Comparison of ENCODE assay signal across 1 cellular context in genomic region chr6:158853072-158853871, GRCh38.
TF ChIP-seq lines count a peak whose summit lies in the region.

No MANE protein-coding gene starts in this region.

TF ChIP-seq in HepG2, 621 proteins besides CTCF, POLR2A, EP300 and RAD21 (continued from another document and continues in another):
- peak; percentile 39 for TF ChIP-seq ZNF687 (CRISPR knock-in tag; IDR thresholded peaks at IDR 0.05)
- peak; percentile 55; the same call in 1 of the 2 replicates for TF ChIP-seq ZGPAT (CRISPR knock-in tag; IDR thresholded peaks at IDR 0.05)
- TF ChIP-seq BCL6 (CRISPR knock-in tag; IDR thresholded peaks at IDR 0.05): peak; percentile 48
- peak; percentile 70 for TF ChIP-seq HOMEZ (CRISPR knock-in tag; IDR thresholded peaks at IDR 0.05; ENCODE audit: low read depth)
- TF ChIP-seq ZNF556 (CRISPR knock-in tag; IDR thresholded peaks at IDR 0.05; ENCODE audit: borderline replicate concordance): no peak
- TF ChIP-seq ZHX1 (CRISPR knock-in tag; IDR thresholded peaks at IDR 0.05; ENCODE audit: low read depth): no peak
- TF ChIP-seq RNF2 (conservative IDR thresholded peaks at IDR 0.05; ENCODE audit: low read depth): no peak
- no peak for TF ChIP-seq NFYB (CRISPR knock-in tag; IDR thresholded peaks at IDR 0.05)
- TF ChIP-seq, protein P1, sequence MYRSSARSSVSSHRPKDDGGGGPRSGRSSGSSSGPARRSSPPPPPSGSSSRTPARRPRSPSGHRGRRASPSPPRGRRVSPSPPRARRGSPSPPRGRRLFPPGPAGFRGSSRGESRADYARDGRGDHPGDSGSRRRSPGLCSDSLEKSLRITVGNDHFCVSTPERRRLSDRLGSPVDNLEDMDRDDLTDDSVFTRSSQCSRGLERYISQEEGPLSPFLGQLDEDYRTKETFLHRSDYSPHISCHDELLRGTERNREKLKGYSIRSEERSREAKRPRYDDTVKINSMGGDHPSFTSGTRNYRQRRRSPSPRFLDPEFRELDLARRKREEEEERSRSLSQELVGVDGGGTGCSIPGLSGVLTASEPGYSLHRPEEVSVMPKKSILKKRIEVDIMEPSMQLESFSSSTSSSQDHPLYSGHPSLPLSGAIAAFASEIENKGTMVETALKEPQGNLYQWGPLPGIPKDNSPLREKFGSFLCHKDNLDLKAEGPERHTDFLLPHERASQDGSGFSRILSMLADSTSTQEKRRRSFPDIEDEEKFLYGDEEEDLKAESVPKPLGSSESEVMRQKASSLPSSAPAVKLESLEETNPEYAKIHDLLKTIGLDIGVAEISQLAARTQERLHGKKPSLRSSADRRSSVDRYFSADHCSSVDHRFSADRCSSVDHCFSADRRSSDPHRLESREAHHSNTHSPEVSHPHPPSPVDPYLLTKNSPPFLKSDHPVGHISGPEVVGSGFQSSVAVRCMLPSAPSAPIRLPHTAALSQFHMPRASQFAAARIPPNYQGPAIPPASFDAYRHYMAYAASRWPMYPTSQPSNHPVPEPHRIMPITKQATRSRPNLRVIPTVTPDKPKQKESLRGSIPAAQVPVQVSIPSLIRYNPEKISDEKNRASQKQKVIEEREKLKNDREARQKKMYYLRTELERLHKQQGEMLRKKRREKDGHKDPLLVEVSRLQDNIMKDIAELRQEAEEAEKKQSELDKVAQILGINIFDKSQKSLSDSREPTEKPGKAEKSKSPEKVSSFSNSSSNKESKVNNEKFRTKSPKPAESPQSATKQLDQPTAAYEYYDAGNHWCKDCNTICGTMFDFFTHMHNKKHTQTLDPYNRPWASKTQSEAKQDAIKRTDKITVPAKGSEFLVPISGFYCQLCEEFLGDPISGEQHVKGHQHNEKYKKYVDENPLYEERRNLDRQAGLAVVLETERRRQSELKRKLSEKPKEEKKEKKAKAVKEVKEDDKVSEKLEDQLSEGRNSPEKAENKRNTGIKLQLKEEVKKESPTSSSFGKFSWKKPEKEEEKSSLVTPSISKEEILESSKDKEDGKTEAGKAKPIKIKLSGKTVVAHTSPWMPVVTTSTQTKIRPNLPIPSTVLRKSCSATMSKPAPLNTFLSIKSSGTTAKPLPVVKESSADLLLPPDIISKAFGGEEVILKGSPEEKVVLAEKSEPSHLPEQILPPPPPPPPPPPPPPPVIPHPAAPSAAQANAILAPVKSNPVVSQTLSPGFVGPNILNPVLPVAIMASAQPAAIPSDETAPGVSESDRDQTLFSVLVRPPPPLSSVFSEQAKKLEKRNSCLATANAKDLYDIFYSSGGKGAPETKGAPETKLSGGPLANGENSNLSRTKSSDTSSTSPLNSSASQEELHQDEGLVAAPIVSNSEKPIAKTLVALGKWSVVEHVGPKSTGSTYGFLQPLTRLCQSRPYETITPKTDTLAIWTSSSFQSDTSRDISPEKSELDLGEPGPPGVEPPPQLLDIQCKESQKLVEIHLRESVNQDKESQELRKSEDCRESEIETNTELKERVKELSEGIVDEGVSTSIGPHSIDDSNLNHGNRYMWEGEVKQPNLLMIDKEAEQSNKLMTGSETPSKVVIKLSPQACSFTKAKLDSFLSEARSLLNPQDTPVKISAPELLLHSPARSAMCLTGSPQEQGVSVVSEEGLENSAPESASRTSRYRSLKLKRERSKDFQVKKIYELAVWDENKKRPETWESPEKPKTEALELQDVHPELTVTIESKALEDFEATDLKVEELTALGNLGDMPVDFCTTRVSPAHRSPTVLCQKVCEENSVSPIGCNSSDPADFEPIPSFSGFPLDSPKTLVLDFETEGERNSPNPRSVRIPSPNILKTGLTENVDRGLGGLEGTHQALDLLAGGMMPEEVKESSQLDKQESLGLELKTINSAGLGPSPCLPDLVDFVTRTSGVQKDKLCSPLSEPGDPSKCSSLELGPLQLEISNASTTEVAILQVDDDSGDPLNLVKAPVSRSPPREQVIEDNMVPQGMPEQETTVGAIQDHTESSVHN (CRISPR knock-in tag; IDR thresholded peaks at IDR 0.05): no peak
- peak; percentile 96 for TF ChIP-seq ZNF282 (IDR thresholded peaks at IDR 0.05; ENCODE audit: partially characterized antibody)
- peak; percentile 63; the same call in 1 of the 2 replicates for TF ChIP-seq TCF7 (IDR thresholded peaks at IDR 0.05; ENCODE audit: low read depth)
- TF ChIP-seq ZNF460 (CRISPR knock-in tag; IDR thresholded peaks at IDR 0.05; ENCODE audit: borderline replicate concordance): no peak
- no peak for TF ChIP-seq PBX3 (CRISPR knock-in tag; IDR thresholded peaks at IDR 0.05; ENCODE audit: borderline replicate concordance)
- TF ChIP-seq ZNF746 (CRISPR knock-in tag; IDR thresholded peaks at IDR 0.05): no peak
- TF ChIP-seq ZNF574 (CRISPR knock-in tag; IDR thresholded peaks at IDR 0.05): peak; percentile 38; the same call in 1 of the 2 replicates
- TF ChIP-seq ZNF615 (CRISPR knock-in tag; IDR thresholded peaks at IDR 0.05; ENCODE audit: borderline replicate concordance): no peak
- TF ChIP-seq SAFB2 (CRISPR knock-in tag; IDR thresholded peaks at IDR 0.05; ENCODE audit: borderline replicate concordance, low read depth): peak; percentile 55; the same call in 1 of the 2 replicates
- TF ChIP-seq ARID5B (CRISPR knock-in tag; IDR thresholded peaks at IDR 0.05): peak; percentile 90
- no peak for TF ChIP-seq AGO1 (IDR thresholded peaks at IDR 0.05; ENCODE audit: low read depth, low read length, poor library complexity, severe bottlenecking)
- peak; percentile 65 for TF ChIP-seq NCOA2 (CRISPR knock-in tag; IDR thresholded peaks at IDR 0.05)
- no peak for TF ChIP-seq POLR2AphosphoS5 (IDR thresholded peaks at IDR 0.05; ENCODE audit: low read depth, low read length)
- 0 out of 2 replicates have a peak, but pooled peaks have one; percentile 18 for TF ChIP-seq NFRKB (IDR thresholded peaks at IDR 0.05)
- peak; percentile 84; the same call in 1 of the 2 replicates for TF ChIP-seq ATM (IDR thresholded peaks at IDR 0.05; ENCODE audit: borderline replicate concordance)
- no peak for TF ChIP-seq SRY (CRISPR knock-in tag; IDR thresholded peaks at IDR 0.05)
